ENCODE assay signal across 8 cellular contexts in genomic region chr19:18414504-18415176, GRCh38. TPM values are rescaled to one million over a fixed set of nuclear protein-coding genes. Genes with fewer than 3 reads are reported as not detected.
DNase-seq lines count a peak whose midpoint lies in the region; ATAC-seq and TF ChIP-seq lines count a peak whose summit lies in the region.

No MANE protein-coding gene starts in this region.

- H3K4me3 ChIP-seq in lower lobe of right lung (peak overlapping the region; percentile 80), aorta (ENCODE audit: low read length in 2 of 2) (no peak overlapping the region), BE2C (ENCODE audit: low read depth, low read length) (no peak overlapping the region)

- TF ChIP-seq CTCF in lower lobe of right lung (IDR thresholded peaks at IDR 0.05) (no peak), BE2C (IDR thresholded peaks at IDR 0.05; ENCODE audit: low read depth, low read length) (no peak)

- CTCF ChIA-PET in activated CD4-positive, alpha-beta memory T cell treated with anti-CD3 and anti-CD28 coated beads, Interleukin-2, amount 10 ng/mL, durations not matched to agents 7 days and 5 days (lab: Charles Lee) = interaction anchor here (0.6 to 6.5 kb wide), 7 partner anchors 27 to 930 kb away, joined by 3 to 58 read pairs (median 4); partner anchors contain the start of genes GDF15, JUND and RAB3A

- H3K9me3 ChIP-seq in lower lobe of right lung = no peaks in the 10 kb centered on the region
- H3K9me3 ChIP-seq in aorta (ENCODE audit: control insufficient read depth, low read length) = no peaks in the 10 kb centered on the region
- no peaks in the 10 kb centered on the region for H3K9me3 ChIP-seq in BE2C

- H3K27me3 Mint-ChIP-seq in activated CD4-positive, alpha-beta memory T cell treated with anti-CD3 and anti-CD28 coated beads, Interleukin-2, amount 10 ng/mL, durations not matched to agents 7 days and 5 days = peaks cover 23% of the 10 kb centered on the region

- WGBS in aorta, 2 donors = 18 to 19% methylated on average over 11 of the region's 11 CpGs

- H3K4me1 ChIP-seq in lower lobe of right lung (peaks cover 51% of the 10 kb centered on the region), aorta (ENCODE audit: control insufficient read depth in 1 of 2, insufficient read depth in 2 of 2, low read length in 2 of 2) (no peaks in the 10 kb centered on the region), BE2C (peaks cover 22% of the 10 kb centered on the region)

- intact Hi-C loops in Right ventricle myocardium superior (cut with DNase I) (loop anchor here (5.0 kb wide), 3 partner anchors 67 to 207 kb away; no protein-coding TSS in a partner anchor), Right ventricle myocardium inferior (cut with DNase I) (loop anchor here (5.0 kb wide), 2 partner anchors 132 to 212 kb away; partner anchors contain the start of genes JUND and RAB3A), lower lobe of right lung (cut with DNase I) (no loop called here), aorta (cut with DNase I) (loop anchor here (10.0 kb wide), 2 partner anchors 160 to 210 kb away; partner anchors contain the start of gene RAB3A (in 1 of the 2))

- H3K36me3 ChIP-seq in lower lobe of right lung (no peaks in the 10 kb centered on the region), aorta (ENCODE audit: control insufficient read depth in 1 of 2, insufficient read depth in 2 of 2, low read length in 1 of 2) (no peaks in the 10 kb centered on the region), BE2C (no peaks in the 10 kb centered on the region)

- no peaks in the 10 kb centered on the region for H3K9me3 Mint-ChIP-seq in activated CD4-positive, alpha-beta memory T cell treated with anti-CD3 and anti-CD28 coated beads, Interleukin-2, amount 10 ng/mL, durations not matched to agents 7 days and 5 days

- H3K4me1 Mint-ChIP-seq in activated CD4-positive, alpha-beta memory T cell treated with anti-CD3 and anti-CD28 coated beads, Interleukin-2, amount 10 ng/mL, durations not matched to agents 7 days and 5 days = peaks cover 56% of the 10 kb centered on the region

- POLR2A ChIA-PET in activated CD4-positive, alpha-beta memory T cell treated with anti-CD3 and anti-CD28 coated beads, Interleukin-2, amount 10 ng/mL, durations not matched to agents 7 days and 5 days (lab: Charles Lee) = interaction anchor here (0.5 to 9.6 kb wide), 8 partner anchors 8 to 418 kb away, joined by 3 to 115 read pairs (median 6); partner anchors contain the start of genes JUND, LSM4 and UPF1

- peak overlapping the region; percentile 64 for H3K27ac Mint-ChIP-seq in activated CD4-positive, alpha-beta memory T cell treated with anti-CD3 and anti-CD28 coated beads, Interleukin-2, amount 10 ng/mL, durations not matched to agents 7 days and 5 days

- H3K36me3 Mint-ChIP-seq in activated CD4-positive, alpha-beta memory T cell treated with anti-CD3 and anti-CD28 coated beads, Interleukin-2, amount 10 ng/mL, durations not matched to agents 7 days and 5 days (ENCODE audit: low read depth) = no peaks in the 10 kb centered on the region

- DNase-seq in Right ventricle myocardium superior = peak; percentile 60
- DNase-seq in Right ventricle myocardium inferior (ENCODE audit: missing footprints) = no peak
- DNase-seq in activated CD4-positive, alpha-beta memory T cell treated with anti-CD3 and anti-CD28 coated beads, Interleukin-2, amount 10 ng/mL, durations not matched to agents 7 days and 5 days = peak; percentile 60
- DNase-seq in lower lobe of right lung = peak; percentile 51
- DNase-seq in aorta = peak; percentile 64 to 75
- DNase-seq in BE2C = no peak

- H3K27me3 ChIP-seq in lower lobe of right lung (ENCODE audit: low read depth) (no peaks in the 10 kb centered on the region), aorta (ENCODE audit: control insufficient read depth in 1 of 2, insufficient read depth in 2 of 2, low read length in 1 of 2) (no peaks in the 10 kb centered on the region), BE2C (no peaks in the 10 kb centered on the region)

- H3K4me3 Mint-ChIP-seq in activated CD4-positive, alpha-beta memory T cell treated with anti-CD3 and anti-CD28 coated beads, Interleukin-2, amount 10 ng/mL, durations not matched to agents 7 days and 5 days = no peak overlapping the region

- H3K27ac ChIP-seq in lower lobe of right lung (peak overlapping the region; percentile 97), aorta (ENCODE audit: low read depth in 1 of 2, low read length in 2 of 2) (peak overlapping the region in 1 of 2 donors; percentile 49)

- no peak for ATAC-seq in Right ventricle myocardium superior (ENCODE audit: poor library complexity)
- no peak for ATAC-seq in Right ventricle myocardium inferior
- no peak for ATAC-seq in lower lobe of right lung
- ATAC-seq in aorta (ENCODE audit: low FRiP score) = no peak
- ATAC-seq in GM18505 (IDR thresholded peaks at IDR 0.05; ENCODE audit: unreplicated experiment) = no peak
- ATAC-seq in GM19467 (IDR thresholded peaks at IDR 0.05; ENCODE audit: unreplicated experiment) = no peak

- TF ChIP-seq POLR2A in GM18505 (IDR thresholded peaks at IDR 0.05; ENCODE audit: borderline replicate concordance, extremely low read depth, insufficient read depth, insufficient read length) = no peak

RNA-seq across cellular contexts. Expression of gene SSBP4, which starts 4.6 kb away (rescaled TPM):
- 30.4 TPM for total RNA-seq in Right ventricle myocardium superior
- 36.2 TPM for total RNA-seq in Right ventricle myocardium inferior
- total RNA-seq in activated CD4-positive, alpha-beta memory T cell treated with anti-CD3 and anti-CD28 coated beads, Interleukin-2, amount 10 ng/mL, durations not matched to agents 7 days and 5 days = 100 to 1,000 TPM; 140 to 153 TPM
- 65.6 TPM for total RNA-seq in lower lobe of right lung
- 10 to 100 TPM; 51.4 to 89.4 TPM for total RNA-seq in aorta
- 100 to 1,000 TPM in 1 of 2 donors, 10 to 100 TPM in 1; 40.6 to 150 TPM for polyA plus RNA-seq in aorta
- 467 TPM for polyA plus RNA-seq in BE2C (2012; ENCODE audit: insufficient read depth, insufficient read length, low read depth)

RNA-seq across cellular contexts. Expression of gene LRRC25, which starts 17.2 kb away (rescaled TPM):
- total RNA-seq in Right ventricle myocardium superior (3.6 TPM), Right ventricle myocardium inferior (5.0 TPM), lower lobe of right lung (35.4 TPM), aorta (10 to 100 TPM in 1 of 2 donors, 1 to 10 TPM in 1; 7.7 to 15.6 TPM)
- total RNA-seq in activated CD4-positive, alpha-beta memory T cell treated with anti-CD3 and anti-CD28 coated beads, Interleukin-2, amount 10 ng/mL, durations not matched to agents 7 days and 5 days = not detected
- polyA plus RNA-seq in aorta = 1 to 10 TPM; 2.2 to 7.4 TPM
- polyA plus RNA-seq in BE2C (2012; ENCODE audit: insufficient read depth, insufficient read length, low read depth) = not detected

RNA-seq across cellular contexts. Expression of gene ISYNA1, which starts 23.3 kb away (rescaled TPM):
- total RNA-seq in Right ventricle myocardium superior = 26.0 TPM
- 26.0 TPM for total RNA-seq in Right ventricle myocardium inferior
- total RNA-seq in activated CD4-positive, alpha-beta memory T cell treated with anti-CD3 and anti-CD28 coated beads, Interleukin-2, amount 10 ng/mL, durations not matched to agents 7 days and 5 days = 10 to 100 TPM; 16.7 to 18.0 TPM
- 30.6 TPM for total RNA-seq in lower lobe of right lung
- total RNA-seq in aorta = 10 to 100 TPM; 42.1 to 86.5 TPM
- polyA plus RNA-seq in aorta = 100 to 1,000 TPM in 1 of 2 donors, 10 to 100 TPM in 1; 56.0 to 535 TPM
- polyA plus RNA-seq in BE2C (2012; ENCODE audit: insufficient read depth, insufficient read length, low read depth) = 156 TPM

RNA-seq across cellular contexts. Expression of gene GDF15, which starts 28.7 kb away (rescaled TPM):
- 0.54 TPM for total RNA-seq in Right ventricle myocardium superior
- total RNA-seq in Right ventricle myocardium inferior = 0.46 TPM
- total RNA-seq in activated CD4-positive, alpha-beta memory T cell treated with anti-CD3 and anti-CD28 coated beads, Interleukin-2, amount 10 ng/mL, durations not matched to agents 7 days and 5 days = not detected
- total RNA-seq in lower lobe of right lung = 21.2 TPM
- 1 to 10 TPM; 4.2 to 9.8 TPM for total RNA-seq in aorta
- polyA plus RNA-seq in aorta = 1 to 10 TPM; 2.8 to 3.2 TPM
- 492 TPM for polyA plus RNA-seq in BE2C (2012; ENCODE audit: insufficient read depth, insufficient read length, low read depth)

Comparison
In these comparisons a context has a peak if more than half of its experiments do, and no peak if none do; other contexts are left out.
1. DNase-seq: peak in Right ventricle myocardium superior (single experiment), activated CD4-positive, alpha-beta memory T cell treated with anti-CD3 and anti-CD28 coated beads, Interleukin-2, amount 10 ng/mL, durations not matched to agents 7 days and 5 days (single experiment), lower lobe of right lung (single experiment) and aorta (2 of 2); none in Right ventricle myocardium inferior (single experiment) and BE2C (single experiment).